In genomic region chr14:73295198-73295796, GRCh38 we compare ENCODE assay signal across 9 cellular contexts. TPM values are rescaled to one million over a fixed set of nuclear protein-coding genes. Genes with fewer than 3 reads are reported as not detected.
DNase-seq lines count a peak whose midpoint lies in the region; ATAC-seq and TF ChIP-seq lines count a peak whose summit lies in the region.
"Had no signal": no experiment of that assay in that cellular context is flagged by ENCODE, and none has a peak within 500 bp of the region (broad histone marks: within the 10 kb centered on the region; RNA-seq: fewer than 3 reads in every experiment).

No MANE protein-coding gene starts in this region.

- no peaks in the 10 kb centered on the region for H3K9me3 ChIP-seq in sigmoid colon
- H3K9me3 ChIP-seq: BLaER1 treated with 17β-estradiol and CSF1 and Interleukin-3, amounts not matched to agents 10 nM and 100 nM had no signal

- TF ChIP-seq EP300 in sigmoid colon (IDR thresholded peaks at IDR 0.05): no peak

- peak; percentile 69 for TF ChIP-seq CTCF in fibroblast of villous mesenchyme (IDR thresholded peaks at IDR 0.05; ENCODE audit: insufficient read depth, low read depth, low read length)
- peak; percentile 49 to 68 (median 64) for TF ChIP-seq CTCF in sigmoid colon (IDR thresholded peaks at IDR 0.05)

- TF ChIP-seq POLR2A in sigmoid colon (IDR thresholded peaks at IDR 0.05): no peak

- intact Hi-C loops in sigmoid colon (cut with DNase I): loop anchor here (1.0 to 10.0 kb wide), 2 partner anchors 177 to 340 kb away; no protein-coding TSS in a partner anchor

- no peaks in the 10 kb centered on the region for H3K4me1 ChIP-seq in sigmoid colon

- 67 to 79% methylated on average over 1 of the region's 1 CpG for whole genome bisulfite sequencing in sigmoid colon, 2 donors

- no peak overlapping the region for H3K27ac ChIP-seq in sigmoid colon
- H3K27ac ChIP-seq: BLaER1 treated with 17β-estradiol and CSF1 and Interleukin-3, amounts not matched to agents 10 nM and 100 nM had no signal

- ATAC-seq in GM18870 (IDR thresholded peaks at IDR 0.05; ENCODE audit: unreplicated experiment): no peak

- peaks cover 0 to 49% (median 2%) of the 10 kb centered on the region in 4 donors for H3K36me3 ChIP-seq in sigmoid colon

- no peak overlapping the region for H3K4me3 ChIP-seq in fibroblast of villous mesenchyme (ENCODE audit: low read depth, low read length)
- H3K4me3 ChIP-seq in sigmoid colon: no peak overlapping the region
- H3K4me3 ChIP-seq: BLaER1 treated with 17β-estradiol and CSF1 and Interleukin-3, amounts not matched to agents 10 nM and 100 nM had no signal

- H3K27me3 ChIP-seq in sigmoid colon: no peaks in the 10 kb centered on the region
- H3K27me3 ChIP-seq: BLaER1 treated with 17β-estradiol and CSF1 and Interleukin-3, amounts not matched to agents 10 nM and 100 nM had no signal

- peak; percentile 41 for DNase-seq in DMS79 treated with DMSO at 0.1 percent for 48 hours (lab: John Stamatoyannopoulos, UW)
- no peak for DNase-seq in DMS79 (lab: John Stamatoyannopoulos, UW)
- peak; percentile 38 for DNase-seq in MV-4-11 (lab: John Stamatoyannopoulos, UW)
- peak; percentile 18 for DNase-seq in SKM-1 treated with dmso at 0.1 percent for 144 hours (lab: John Stamatoyannopoulos, UW; ENCODE audit: unreplicated experiment)
- DNase-seq in fibroblast of villous mesenchyme (ENCODE audit: low read depth): peak; percentile 50
- no peak for DNase-seq in sigmoid colon
- DNase-seq in GM19238 (ENCODE audit: insufficient read length, low spot score): no peak

RNA-seq across cellular contexts. Expression of gene PAPLN, which starts 58.0 kb away (rescaled TPM):
- 1.6 and 4.3 TPM in 2 replicates for total RNA-seq in fibroblast of villous mesenchyme
- total RNA-seq in sigmoid colon: 10 to 100 TPM; 11.8 to 52.1 (median 18.5) TPM
- polyA plus RNA-seq in sigmoid colon: 10 to 100 TPM in 1 of 3 donors, 1 to 10 TPM in 1, under 1 TPM in 1; 0.46 to 13.6 (median 1.2) TPM

Comparison
In these comparisons a context has a peak if more than half of its experiments do, and no peak if none do; other contexts are left out.
1. DNase-seq: peak in DMS79 treated with DMSO at 0.1 percent for 48 hours (single experiment), MV-4-11 (single experiment), SKM-1 treated with dmso at 0.1 percent for 144 hours (single experiment) and fibroblast of villous mesenchyme (single experiment); none in DMS79 (single experiment), sigmoid colon (single experiment) and GM19238 (single experiment).